11 cellular contexts compared by ENCODE assay signal in the genomic region with DNA sequence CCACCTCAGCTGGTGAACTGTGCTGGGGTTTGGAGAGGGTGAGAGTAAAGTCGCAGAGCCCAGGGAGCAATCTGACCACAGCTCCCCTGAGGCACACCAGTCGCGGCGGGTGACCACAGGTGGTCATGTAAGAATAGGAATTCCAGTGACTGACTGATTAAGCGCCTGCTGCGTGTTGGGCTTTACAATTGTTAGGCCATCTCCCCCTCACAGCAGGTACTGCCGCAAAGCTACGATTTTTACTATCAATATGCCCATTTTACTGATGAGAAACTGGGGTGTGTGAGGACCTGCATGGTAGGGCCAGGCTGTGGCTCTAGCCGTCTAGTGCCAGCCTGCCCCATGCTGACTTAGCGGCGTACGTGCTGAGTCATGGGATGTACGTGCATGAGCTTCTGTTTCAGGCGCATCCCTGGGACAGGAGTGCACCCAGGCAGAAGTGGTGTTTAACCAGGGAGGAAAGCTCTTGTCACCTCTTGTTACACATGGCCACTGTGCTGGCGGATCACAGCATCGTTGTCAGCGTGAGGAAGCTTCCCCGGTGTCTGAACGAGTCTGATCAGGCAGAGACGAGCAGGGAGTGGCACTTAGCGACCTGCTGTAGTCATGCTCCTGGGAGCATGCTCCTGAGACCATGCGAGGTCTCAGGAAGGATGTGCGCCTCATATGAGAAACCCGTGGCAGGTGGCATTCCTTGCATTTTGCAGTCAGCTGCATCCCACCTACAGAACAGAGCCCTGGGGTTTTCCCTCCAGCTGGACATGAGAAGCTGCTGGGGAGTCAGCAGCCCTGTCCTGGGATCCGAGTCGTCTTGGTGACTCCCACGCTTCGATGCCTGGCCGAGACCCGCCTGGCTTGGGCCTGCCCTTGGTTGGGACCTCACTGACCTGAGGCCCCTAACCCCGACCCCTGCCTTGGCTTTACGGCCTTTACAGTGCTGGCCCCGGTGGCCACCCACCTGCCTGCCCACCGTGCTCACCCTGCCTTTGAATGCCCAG.
DNase-seq lines count a peak whose midpoint lies in the region; ATAC-seq, FAIRE-seq and TF ChIP-seq lines count a peak whose summit lies in the region.
"Had no signal": no experiment of that assay in that cellular context is flagged by ENCODE, and none has a peak within 500 bp of the region (broad histone marks: within the 10 kb centered on the region; RNA-seq: fewer than 3 reads in every experiment).

No MANE protein-coding gene starts in this region.

- peak overlapping the region in 1 of 2 experiments; percentile 79; a peak in 3 of 6 replicates for H3K27ac ChIP-seq in A549
- H3K27ac ChIP-seq in HEK293 (ENCODE audit: extremely low read depth, low read depth, low read length), result no peak overlapping the region

- no peaks in the 10 kb centered on the region for H3K9me3 ChIP-seq in A549
- no peaks in the 10 kb centered on the region for H3K9me3 ChIP-seq in HEK293 (ENCODE audit: control insufficient read depth, insufficient read depth, low read depth, low read length)

- no peak for FAIRE-seq in A549 (lab: Jason Lieb, UNC)

- ATAC-seq in A549, result no peak
- peak; percentile 36 for ATAC-seq in WTC11
- no peak for ATAC-seq in GM18858 (IDR thresholded peaks at IDR 0.05; ENCODE audit: unreplicated experiment)

- CTCF ChIA-PET in A549 (lab: Yijun Ruan, JAX) (interaction anchor here (0.8 to 2.7 kb wide), 7 partner anchors 11 to 401 kb away, joined by 3 to 26 read pairs (median 4); no protein-coding TSS in a partner anchor), HEK293 (lab: Yijun Ruan, JAX) (interaction anchor here (0.6 to 1.5 kb wide), 2 partner anchors 71 to 727 kb away, joined by 4 to 6 read pairs; no protein-coding TSS in a partner anchor), WTC11 (lab: Charles Lee) (interaction anchor here (0.8 to 1.8 kb wide), 6 partner anchors 9 to 631 kb away, joined by 3 to 5 read pairs (median 3); no protein-coding TSS in a partner anchor)

- POLR2A ChIA-PET in A549 (lab: Yijun Ruan, JAX) (no interaction called here), HEK293 (lab: Yijun Ruan, JAX) (no interaction called here), WTC11 (lab: Charles Lee) (no interaction called here)

- in situ Hi-C loops in KBM-7 (cut with MboI; ENCODE audit: low pct_unique_long_range_greater_than_20kb, low sequenced_read_pairs), result no loop called here
- in situ Hi-C loops in GM13976 (cut with MboI; ENCODE audit: low sequenced_read_pairs, unreplicated experiment), result no loop called here

- no peak for TF ChIP-seq POLR2A in A549 (IDR thresholded peaks at IDR 0.05; ENCODE audit: low read length)

- peak in 1 of 2 experiments; percentile 30 for DNase-seq in A549 (ENCODE audit: low read depth in 1 of 2, low spot score in 1 of 2)
- peak; percentile 43 for DNase-seq in WTC11 (ENCODE audit: low spot score)
- peak; percentile 8 for DNase-seq in iris pigment epithelial cell (ENCODE audit: low read depth)
- no peak for DNase-seq in KBM-7
- DNase-seq in GM13976 (ENCODE audit: low spot score), result no peak
- no peak for DNase-seq in cerebellum (ENCODE audit: low spot score)
- DNase-seq: DMS 273 treated with DMSO at 0.1 percent for 48 hours; stimulated activated CD4-positive, alpha-beta T cell treated with anti-CD3 and anti-CD28 coated beads, Interleukin-2, amount 100 ng/mL, for 48 hours had no signal

- peaks cover 0 to 39% of the 10 kb centered on the region in 2 experiments; a peak in 1 of 3 replicates for H3K36me3 ChIP-seq in HEK293 (ENCODE audit: control insufficient read depth in 2 of 2, insufficient read depth in 1 of 2, low read length in 2 of 2)

- no peaks in the 10 kb centered on the region for H3K9me3 Mint-ChIP-seq in WTC11
- H3K9me3 Mint-ChIP-seq: mesothelial cell of epicardium had no signal

- TF ChIP-seq CTCF in A549 (IDR thresholded peaks at IDR 0.05) (no peak), HEK293 (tag by site-specific recombination; IDR thresholded peaks at IDR 0.05) (no peak), WTC11 (IDR thresholded peaks at IDR 0.05) (no peak), GM13976 (IDR thresholded peaks at IDR 0.05; ENCODE audit: borderline replicate concordance, control extremely low read depth, extremely low read depth, insufficient read depth, missing control alignments) (no peak)

- H3K4me1 Mint-ChIP-seq in WTC11, result peaks cover 38% of the 10 kb centered on the region

- peak overlapping the region; percentile 45; the same call in 2 of the 3 replicates for H3K4me2 ChIP-seq in A549

- H3K27ac Mint-ChIP-seq in WTC11, result peak overlapping the region; percentile 89
- H3K27ac Mint-ChIP-seq: mesothelial cell of epicardium had no signal

- no peaks in the 10 kb centered on the region for H3K36me3 Mint-ChIP-seq in WTC11

- no peaks in the 10 kb centered on the region for H3K27me3 Mint-ChIP-seq in WTC11 (ENCODE audit: low read depth)

- TF ChIP-seq RAD21 in A549 (conservative IDR thresholded peaks at IDR 0.05 in 1 of 2, IDR thresholded peaks at IDR 0.05 in 1 of 2), result no peak

- TF ChIP-seq EP300 in A549 (IDR thresholded peaks at IDR 0.05), result no peak

- H3K4me1 ChIP-seq in A549 (peaks cover 29% of the 10 kb centered on the region), HEK293 (ENCODE audit: control insufficient read depth, insufficient read depth, low read length) (peaks cover 11% of the 10 kb centered on the region)

- no peak overlapping the region for H3K4me3 ChIP-seq in A549
- no peak overlapping the region for H3K4me3 ChIP-seq in HEK293 (ENCODE audit: low read depth, low read length)

- H3K4me3 Mint-ChIP-seq in WTC11, result no peak overlapping the region
- H3K4me3 Mint-ChIP-seq: mesothelial cell of epicardium had no signal

- 89% methylated on average over 33 of the region's 34 CpGs for WGBS in A549 (ENCODE audit: missing lambda C conversion rate)

TF ChIP-seq in A549, 52 proteins besides CTCF, POLR2A, EP300 and RAD21:
- TF ChIP-seq TP53 (CRISPR knock-in tag; IDR thresholded peaks at IDR 0.05) (no peak), MAFK (IDR thresholded peaks at IDR 0.05; ENCODE audit: partially characterized antibody) (peak; percentile 79), NFE2L2 (conservative IDR thresholded peaks at IDR 0.05; ENCODE audit: low read length) (peak; percentile 46; the same call in 1 of the 2 replicates)

TF ChIP-seq in HEK293, 187 proteins besides CTCF, POLR2A, EP300 and RAD21 (continues in another document):
- TF ChIP-seq ZNF843 (tag by site-specific recombination; IDR thresholded peaks at IDR 0.05) (no peak), ZIC2 (tag by site-specific recombination; IDR thresholded peaks at IDR 0.05) (peak; percentile 92), SALL2 (tag by site-specific recombination; IDR thresholded peaks at IDR 0.05; ENCODE audit: borderline replicate concordance) (no peak), ZBTB44 (tag by site-specific recombination; IDR thresholded peaks at IDR 0.05) (no peak)

TF ChIP-seq in WTC11, 78 proteins besides CTCF, POLR2A, EP300 and RAD21 (continues in another document):
- TF ChIP-seq NFYB (CRISPR knock-in tag; conservative IDR thresholded peaks at IDR 0.05; ENCODE audit: low read depth) (no peak), ZNF423 (CRISPR knock-in tag; IDR thresholded peaks at IDR 0.05) (peak; percentile 97), ATF1 (CRISPR knock-in tag; IDR thresholded peaks at IDR 0.05) (no peak), HMGA2 (CRISPR knock-in tag; IDR thresholded peaks at IDR 0.05) (no peak), GTF2I (CRISPR knock-in tag; conservative IDR thresholded peaks at IDR 0.05) (peak; percentile 84), TEAD4 (CRISPR knock-in tag; IDR thresholded peaks at IDR 0.05) (no peak), RELA (CRISPR knock-in tag; IDR thresholded peaks at IDR 0.05; ENCODE audit: borderline replicate concordance) (no peak), TP53 (CRISPR knock-in tag; IDR thresholded peaks at IDR 0.05) (no peak), MLX (CRISPR knock-in tag; IDR thresholded peaks at IDR 0.05) (no peak), MYBL2 (CRISPR knock-in tag; IDR thresholded peaks at IDR 0.05) (no peak), ZNF263 (CRISPR knock-in tag; IDR thresholded peaks at IDR 0.05; ENCODE audit: low read depth) (no peak), TEAD1 (CRISPR knock-in tag; IDR thresholded peaks at IDR 0.05) (peak; percentile 91), NFATC4 (CRISPR knock-in tag; IDR thresholded peaks at IDR 0.05) (no peak), ZBTB43 (CRISPR knock-in tag; IDR thresholded peaks at IDR 0.05) (0 out of 2 replicates have a peak, but pooled peaks have one; percentile 28), ZNF416 (CRISPR knock-in tag; IDR thresholded peaks at IDR 0.05) (no peak)
- TF ChIP-seq, protein P1, sequence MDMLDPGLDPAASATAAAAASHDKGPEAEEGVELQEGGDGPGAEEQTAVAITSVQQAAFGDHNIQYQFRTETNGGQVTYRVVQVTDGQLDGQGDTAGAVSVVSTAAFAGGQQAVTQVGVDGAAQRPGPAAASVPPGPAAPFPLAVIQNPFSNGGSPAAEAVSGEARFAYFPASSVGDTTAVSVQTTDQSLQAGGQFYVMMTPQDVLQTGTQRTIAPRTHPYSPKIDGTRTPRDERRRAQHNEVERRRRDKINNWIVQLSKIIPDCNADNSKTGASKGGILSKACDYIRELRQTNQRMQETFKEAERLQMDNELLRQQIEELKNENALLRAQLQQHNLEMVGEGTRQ (CRISPR knock-in tag; IDR thresholded peaks at IDR 0.05), result no peak

Comparison
In these comparisons a context has a peak if more than half of its experiments do, and no peak if none do; other contexts are left out.
1. DNase-seq: peak in WTC11 (single experiment) and iris pigment epithelial cell (single experiment); none in KBM-7 (single experiment), GM13976 (single experiment) and cerebellum (single experiment).